ENCODE assay signal across 1 cellular context in genomic region chr1:41496080-41497055, GRCh38.
TF ChIP-seq lines count a peak whose summit lies in the region.

No MANE protein-coding gene starts in this region.

TF ChIP-seq in K562, 482 proteins besides CTCF, POLR2A, EP300 and RAD21 (continued from another document):
- TF ChIP-seq ARID3B (CRISPR knock-in tag; IDR thresholded peaks at IDR 0.05; ENCODE audit: borderline replicate concordance) (no peak), MTA2 (IDR thresholded peaks at IDR 0.05; ENCODE audit: low read depth) (no peak)
TF ChIP-seq in K562: peak in this region for 101.
